In genomic region chr19:7926021-7926726, GRCh38 we compare ENCODE assay signal across 1 cellular context.
TF ChIP-seq lines count a peak whose summit lies in the region.

Gene CTXN1, minus strand, starts transcription at chr19:7926135. Its CDS starts 597 bp downstream, at chr19:7925538.

TF ChIP-seq in Ishikawa, 13 proteins besides CTCF, POLR2A, EP300 and RAD21 (continued from another document):
- TF ChIP-seq REST (IDR thresholded peaks at IDR 0.05; ENCODE audit: low read depth) (no peak), TEAD4 (IDR thresholded peaks at IDR 0.05) (no peak), USF1 (IDR thresholded peaks at IDR 0.05) (no peak), TAF1 (IDR thresholded peaks at IDR 0.05; ENCODE audit: low read depth) (no peak; the same call in 1 of the 2 replicates), FOXM1 (IDR thresholded peaks at IDR 0.05; ENCODE audit: borderline replicate concordance, low read depth) (no peak), TCF12 (IDR thresholded peaks at IDR 0.05; ENCODE audit: low read depth) (0 out of 2 replicates have a peak, but pooled peaks have one; percentile 13)
